1 cellular context compared by ENCODE assay signal in the genomic region with DNA sequence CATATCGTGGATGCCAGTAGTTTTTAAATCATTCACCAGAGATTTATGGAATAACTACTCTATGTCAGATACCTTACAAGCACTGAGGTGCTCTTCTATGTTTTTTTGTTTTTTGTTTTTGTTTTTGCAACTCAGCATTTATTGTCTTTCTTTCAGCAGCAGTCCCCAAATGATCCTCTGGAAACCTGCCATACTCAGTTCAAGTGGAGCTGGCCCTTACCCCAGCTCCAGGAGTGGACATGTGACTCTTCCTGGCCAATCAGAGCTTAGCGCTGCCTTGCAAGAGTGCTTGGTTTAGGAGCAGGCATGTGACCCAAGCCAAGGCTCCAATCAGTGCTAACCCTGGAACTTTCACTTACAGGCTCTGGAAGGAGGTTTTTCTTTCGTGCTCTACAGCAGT.
TF ChIP-seq lines count a peak whose summit lies in the region.

No MANE protein-coding gene starts in this region.

TF ChIP-seq in HCT116, 20 proteins besides CTCF, POLR2A, EP300 and RAD21 (continued from another document):
- TF ChIP-seq REST (IDR thresholded peaks at IDR 0.05; ENCODE audit: low read depth) (no peak), EZH2phosphoT487 (IDR thresholded peaks at IDR 0.05; ENCODE audit: borderline replicate concordance) (no peak), MAX (IDR thresholded peaks at IDR 0.05) (no peak), FOSL1 (IDR thresholded peaks at IDR 0.05; ENCODE audit: low read depth) (no peak), JUND (IDR thresholded peaks at IDR 0.05) (no peak), CBX3 (IDR thresholded peaks at IDR 0.05; ENCODE audit: low read depth) (no peak), CEBPB (IDR thresholded peaks at IDR 0.05; ENCODE audit: low read depth) (no peak), TCF7L2 (IDR thresholded peaks at IDR 0.05; ENCODE audit: borderline replicate concordance, extremely low read depth, insufficient read depth, insufficient read length) (no peak), SIN3A (IDR thresholded peaks at IDR 0.05; ENCODE audit: low read depth) (no peak), EGR1 (IDR thresholded peaks at IDR 0.05; ENCODE audit: low read depth) (no peak)
- TF ChIP-seq, protein P1, sequence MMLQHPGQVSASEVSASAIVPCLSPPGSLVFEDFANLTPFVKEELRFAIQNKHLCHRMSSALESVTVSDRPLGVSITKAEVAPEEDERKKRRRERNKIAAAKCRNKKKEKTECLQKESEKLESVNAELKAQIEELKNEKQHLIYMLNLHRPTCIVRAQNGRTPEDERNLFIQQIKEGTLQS (IDR thresholded peaks at IDR 0.05) = no peak
